In the genomic region with DNA sequence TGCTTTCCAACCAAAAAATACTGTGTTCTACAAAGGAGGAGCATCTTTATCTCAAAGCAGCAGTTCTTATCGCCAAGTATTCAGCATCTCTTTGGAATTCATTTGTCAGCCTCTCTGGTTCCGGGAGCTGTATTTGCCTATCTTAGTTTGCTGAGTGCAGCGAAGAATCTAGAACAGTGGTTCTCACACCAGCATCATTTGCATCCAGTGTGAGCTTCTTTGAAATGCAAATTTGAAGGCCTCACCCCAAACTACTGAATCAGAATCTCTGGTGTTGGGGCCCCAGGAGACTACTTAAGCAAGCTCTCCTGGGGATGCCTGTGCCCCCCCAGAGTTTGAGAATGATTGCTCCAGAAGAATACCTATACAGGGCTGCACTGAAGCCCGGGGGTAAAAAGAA, we compare ENCODE assay signal across 15 cellular contexts. TPM values are rescaled to one million over a fixed set of nuclear protein-coding genes. Genes with fewer than 3 reads are reported as not detected.
DNase-seq lines count a peak whose midpoint lies in the region; ATAC-seq, FAIRE-seq and TF ChIP-seq lines count a peak whose summit lies in the region.
"Had no signal": no experiment of that assay in that cellular context is flagged by ENCODE, and none has a peak within 500 bp of the region (broad histone marks: within the 10 kb centered on the region; RNA-seq: fewer than 3 reads in every experiment).

No MANE protein-coding gene starts in this region.

- peaks cover 38 to 56% (median 51%) of the 10 kb centered on the region in 3 donors for H3K4me1 Mint-ChIP-seq in CD8-positive, alpha-beta memory T cell
- H3K4me1 Mint-ChIP-seq in activated naive CD8-positive, alpha-beta T cell (ENCODE audit: low read depth), result peaks cover 42% of the 10 kb centered on the region
- H3K4me1 Mint-ChIP-seq in naive B cell, result peaks cover 39 to 58% (median 45%) of the 10 kb centered on the region in 3 donors

- no peaks in the 10 kb centered on the region for H3K36me3 ChIP-seq in CD8-positive, alpha-beta memory T cell (ENCODE audit: insufficient read depth, low read length)
- H3K36me3 ChIP-seq in H7 (replicated peaks; ENCODE audit: control insufficient read depth, insufficient read depth, low read length), result no peaks in the 10 kb centered on the region
- no peaks in the 10 kb centered on the region for H3K36me3 ChIP-seq in small intestine (ENCODE audit: control insufficient read depth in 2 of 2, insufficient read depth in 2 of 2, low read length in 2 of 2)
- no peaks in the 10 kb centered on the region for H3K36me3 ChIP-seq in BE2C
- H3K36me3 ChIP-seq: esophagus muscularis mucosa had no signal

- CTCF ChIA-PET in CD8-positive, alpha-beta memory T cell (lab: Charles Lee), result interaction anchor here (0.6 to 3.5 kb wide), 3 partner anchors 8 to 142 kb away, joined by 3 to 20 read pairs (median 4); no protein-coding TSS in a partner anchor

- peaks cover 0 to 11% (median 3%) of the 10 kb centered on the region in 3 donors for H3K36me3 Mint-ChIP-seq in CD8-positive, alpha-beta memory T cell
- H3K36me3 Mint-ChIP-seq in activated naive CD8-positive, alpha-beta T cell, result peaks cover 3% of the 10 kb centered on the region
- H3K36me3 Mint-ChIP-seq in naive B cell, result no peaks in the 10 kb centered on the region

- H3K4me3 ChIP-seq in CD8-positive, alpha-beta memory T cell (ENCODE audit: low read length), result no peak overlapping the region
- H3K4me3 ChIP-seq in H7 (ENCODE audit: insufficient read depth, low read depth, low read length) (no peak overlapping the region), small intestine (ENCODE audit: low read depth in 1 of 2, low read length in 2 of 2) (no peak overlapping the region), BE2C (ENCODE audit: low read depth, low read length) (no peak overlapping the region)
- H3K4me3 ChIP-seq: body of pancreas had no signal

- peaks cover 0 to 9% of the 10 kb centered on the region in 2 donors for H3K27me3 Mint-ChIP-seq in CD8-positive, alpha-beta memory T cell
- no peaks in the 10 kb centered on the region for H3K27me3 Mint-ChIP-seq in activated naive CD8-positive, alpha-beta T cell
- no peaks in the 10 kb centered on the region for H3K27me3 Mint-ChIP-seq in naive B cell

- TF ChIP-seq CTCF in BE2C (IDR thresholded peaks at IDR 0.05; ENCODE audit: low read depth, low read length), result no peak

- H3K9me3 ChIP-seq in CD8-positive, alpha-beta memory T cell (ENCODE audit: low read length), result no peaks in the 10 kb centered on the region
- H3K9me3 ChIP-seq in small intestine (ENCODE audit: control insufficient read depth, low read depth) (no peaks in the 10 kb centered on the region), BE2C (no peaks in the 10 kb centered on the region)
- H3K9me3 ChIP-seq: body of pancreas, esophagus muscularis mucosa had no signal

- peak overlapping the region in 6 of 7 donors; percentile 25 to 95 (median 61) for H3K4me3 Mint-ChIP-seq in CD8-positive, alpha-beta memory T cell
- H3K4me3 Mint-ChIP-seq in activated naive CD8-positive, alpha-beta T cell, result peak overlapping the region; percentile 90
- H3K4me3 Mint-ChIP-seq in naive B cell, result peak overlapping the region; percentile 4 to 98 (median 80)

- H3K27ac Mint-ChIP-seq in CD8-positive, alpha-beta memory T cell, result peak overlapping the region; percentile 55 to 99 (median 98)
- peak overlapping the region; percentile 92 for H3K27ac Mint-ChIP-seq in activated naive CD8-positive, alpha-beta T cell
- H3K27ac Mint-ChIP-seq in naive B cell, result peak overlapping the region in 5 of 6 donors; percentile 96 to 98 (median 97)

- peaks cover 34% of the 10 kb centered on the region for H3K4me1 ChIP-seq in CD8-positive, alpha-beta memory T cell (ENCODE audit: insufficient read depth, low read length)
- H3K4me1 ChIP-seq in small intestine (ENCODE audit: control insufficient read depth in 2 of 2, insufficient read depth in 1 of 2, low read depth in 1 of 2, low read length in 1 of 2) (peaks cover 0 to 2% of the 10 kb centered on the region in 2 donors), BE2C (no peaks in the 10 kb centered on the region)

- peaks cover 0 to 2% (median 0%) of the 10 kb centered on the region in 5 donors for H3K9me3 Mint-ChIP-seq in CD8-positive, alpha-beta memory T cell
- H3K9me3 Mint-ChIP-seq in activated naive CD8-positive, alpha-beta T cell (ENCODE audit: low read depth), result no peaks in the 10 kb centered on the region
- H3K9me3 Mint-ChIP-seq in naive B cell, result no peaks in the 10 kb centered on the region

- ATAC-seq in naive B cell (ENCODE audit: low read depth in 2 of 2), result no peak
- ATAC-seq: body of pancreas, SK-N-SH treated with all-trans-retinoic acid at 6 μM for 48 hours had no signal

- no peak overlapping the region for H3K27ac ChIP-seq in CD8-positive, alpha-beta memory T cell (ENCODE audit: low read depth, low read length)
- no peak overlapping the region for H3K27ac ChIP-seq in small intestine (ENCODE audit: low read depth in 1 of 2, low read length in 1 of 2)

- no peak for FAIRE-seq in small intestine (lab: Jason Lieb, UNC)
- FAIRE-seq: kidney had no signal

- POLR2A ChIA-PET in CD8-positive, alpha-beta memory T cell (lab: Charles Lee), result interaction anchor here (0.9 kb wide), 1 partner anchor 109 kb away, joined by 3 read pairs; no protein-coding TSS in a partner anchor

- no peaks in the 10 kb centered on the region for H3K27me3 ChIP-seq in CD8-positive, alpha-beta memory T cell (ENCODE audit: insufficient read depth, low read length, poor library complexity, severe bottlenecking)
- no peaks in the 10 kb centered on the region for H3K27me3 ChIP-seq in H7 (ENCODE audit: control insufficient read depth, insufficient read depth, low read length)
- no peaks in the 10 kb centered on the region for H3K27me3 ChIP-seq in small intestine (ENCODE audit: control insufficient read depth in 2 of 2, insufficient read depth in 2 of 2, low read length in 2 of 2)
- no peaks in the 10 kb centered on the region for H3K27me3 ChIP-seq in BE2C
- H3K27me3 ChIP-seq: body of pancreas, esophagus muscularis mucosa had no signal

- WGBS in small intestine, 3 donors, result 71 to 79% (median 79%) methylated on average over 4 of the region's 4 CpGs

- no peak for DNase-seq in CD8-positive, alpha-beta memory T cell
- DNase-seq in H7 (peak; percentile 58), naive B cell (no peak), NCI-H1105 treated with DMSO at 0.1 percent for 48 hours (lab: John Stamatoyannopoulos, UW) (no peak), NCI-H510A (lab: John Stamatoyannopoulos, UW) (no peak), small intestine (no peak), BE2C (no peak)
- DNase-seq: activated CD8-positive, alpha-beta memory T cell treated with anti-CD3 and anti-CD28 coated beads for 24 hours; body of pancreas; DMS 273 treated with DMSO at 0.1 percent for 48 hours; kidney; stimulated activated CD4-positive, alpha-beta T cell treated with anti-CD3 and anti-CD28 coated beads, Interleukin-4, amount 100 ng/mL, for 24 hours had no signal

RNA-seq across cellular contexts. Expression of gene PTPN2, which starts 1.5 kb away (rescaled TPM):
- 10 to 100 TPM; 52.6 to 60.3 TPM for total RNA-seq in CD8-positive, alpha-beta memory T cell
- 91.9 TPM for polyA plus RNA-seq in CD8-positive, alpha-beta memory T cell
- total RNA-seq in H7 (2014; rRNA removed; shearing (Covaris generic)), result 46.9 and 57.9 TPM in 2 replicates
- 100 to 1,000 TPM in 2 of 6 donors, 10 to 100 TPM in 4; 84.6 to 112 (median 99.1) TPM for polyA plus RNA-seq in naive B cell (ENCODE audit: low read depth in 6 of 6)
- 10 to 100 TPM; 25.7 to 32.0 (median 30.3) TPM for polyA plus RNA-seq in small intestine
- 10.7 TPM for polyA plus RNA-seq in BE2C (2012; ENCODE audit: insufficient read depth, insufficient read length, low read depth)
